Comparison of ENCODE assay signal across 11 cellular contexts in genomic region chr6:122717350-122717749, GRCh38.
DNase-seq lines count a peak whose midpoint lies in the region; TF ChIP-seq lines count a peak whose summit lies in the region.
"Had no signal": no experiment of that assay in that cellular context is flagged by ENCODE, and none has a peak within 500 bp of the region (broad histone marks: within the 10 kb centered on the region; RNA-seq: fewer than 3 reads in every experiment).

No MANE protein-coding gene starts in this region.

- H2AFZ ChIP-seq in neural cell (ENCODE audit: low read depth, low read length), result no peak overlapping the region

- H3K27me3 ChIP-seq in neural cell (ENCODE audit: insufficient read depth, low read depth, low read length) (no peaks in the 10 kb centered on the region), suprapubic skin (no peaks in the 10 kb centered on the region)
- H3K27me3 ChIP-seq: gastrocnemius medialis, SJSA1 had no signal

- H3K9me3 ChIP-seq in neural cell (ENCODE audit: low read length), result no peaks in the 10 kb centered on the region
- H3K9me3 ChIP-seq in suprapubic skin, result no peaks in the 10 kb centered on the region
- H3K9me3 ChIP-seq: gastrocnemius medialis, SJSA1 had no signal

- peak; percentile 17 for DNase-seq in GDM1 (lab: John Stamatoyannopoulos, UW)
- DNase-seq in NCI-H2081 (lab: John Stamatoyannopoulos, UW), result peak; percentile 68 to 86
- DNase-seq in cerebellar cortex (ENCODE audit: low spot score), result peak; percentile 97
- no peak for DNase-seq in T-helper 9 cell
- no peak for DNase-seq in suprapubic skin (ENCODE audit: low spot score in 2 of 2)
- no peak for DNase-seq in progenitor cell of endocrine pancreas (ENCODE audit: low spot score, unreplicated experiment)
- DNase-seq: gastrocnemius medialis had no signal

- no peak overlapping the region for H3K9ac ChIP-seq in neural cell (ENCODE audit: low read length)

- no peak overlapping the region for H3K4me2 ChIP-seq in neural cell (ENCODE audit: low read length)

- H3K9me3 Mint-ChIP-seq in progenitor cell of endocrine pancreas (ENCODE audit: low read depth), result no peaks in the 10 kb centered on the region

- H3K27ac ChIP-seq in neural cell (ENCODE audit: low read length) (peak overlapping the region; percentile 25), suprapubic skin (no peak overlapping the region)
- H3K27ac ChIP-seq: gastrocnemius medialis, SJSA1 had no signal

- H4K20me1 ChIP-seq in neural cell (ENCODE audit: insufficient read depth), result no peaks in the 10 kb centered on the region

- no peak for TF ChIP-seq EP300 in neural cell (conservative IDR thresholded peaks at IDR 0.05; ENCODE audit: poor library complexity, severe bottlenecking)
- TF ChIP-seq EP300 in suprapubic skin (IDR thresholded peaks at IDR 0.05), result no peak

- TF ChIP-seq POLR2A in suprapubic skin (IDR thresholded peaks at IDR 0.05), result no peak

- TF ChIP-seq CTCF in neural cell (IDR thresholded peaks at IDR 0.05; ENCODE audit: poor library complexity, severe bottlenecking) (no peak), suprapubic skin (IDR thresholded peaks at IDR 0.05) (no peak), progenitor cell of endocrine pancreas (IDR thresholded peaks at IDR 0.05; ENCODE audit: unreplicated experiment) (no peak)

- TF ChIP-seq RAD21 in neural cell (conservative IDR thresholded peaks at IDR 0.05), result no peak

- H3K4me1 Mint-ChIP-seq in progenitor cell of endocrine pancreas (ENCODE audit: low read depth), result no peaks in the 10 kb centered on the region

- 47% methylated on average over 2 of the region's 2 CpGs for WGBS in suprapubic skin

- H3K27ac Mint-ChIP-seq in progenitor cell of endocrine pancreas, result no peak overlapping the region
- H3K27ac Mint-ChIP-seq: mesothelial cell of epicardium had no signal

- no peak overlapping the region for H3K4me3 Mint-ChIP-seq in progenitor cell of endocrine pancreas (ENCODE audit: low read depth)
- H3K4me3 Mint-ChIP-seq: mesothelial cell of epicardium had no signal

- H3K79me2 ChIP-seq in neural cell (replicated peaks; ENCODE audit: insufficient read depth, low read length), result no peaks in the 10 kb centered on the region

- no peaks in the 10 kb centered on the region for H3F3A ChIP-seq in neural cell (ENCODE audit: insufficient read depth, low read length, poor library complexity, severe bottlenecking)

- no peaks in the 10 kb centered on the region for H3K27me3 Mint-ChIP-seq in progenitor cell of endocrine pancreas

- no peaks in the 10 kb centered on the region for H3K4me1 ChIP-seq in suprapubic skin
- H3K4me1 ChIP-seq: gastrocnemius medialis had no signal

- H3K4me3 ChIP-seq in neural cell (ENCODE audit: low read length) (no peak overlapping the region), suprapubic skin (no peak overlapping the region)
- H3K4me3 ChIP-seq: gastrocnemius medialis, K562, SJSA1 had no signal

- H3K36me3 ChIP-seq in neural cell (ENCODE audit: insufficient read depth, low read length) (no peaks in the 10 kb centered on the region), suprapubic skin (no peaks in the 10 kb centered on the region)
- H3K36me3 ChIP-seq: gastrocnemius medialis, SJSA1 had no signal

- peaks cover 6% of the 10 kb centered on the region for H3K36me3 Mint-ChIP-seq in progenitor cell of endocrine pancreas (ENCODE audit: insufficient read depth)

- H3K9me2 ChIP-seq in neural cell (ENCODE audit: insufficient read depth, low read length), result no peaks in the 10 kb centered on the region

TF ChIP-seq in neural cell, 6 proteins besides CTCF, POLR2A, EP300 and RAD21:
- TF ChIP-seq POLR2AphosphoS5 (IDR thresholded peaks at IDR 0.05) (no peak), TAF1 (IDR thresholded peaks at IDR 0.05; ENCODE audit: low read depth) (no peak), MXI1 (conservative IDR thresholded peaks at IDR 0.05; ENCODE audit: poor library complexity, severe bottlenecking) (no peak), REST (IDR thresholded peaks at IDR 0.05; ENCODE audit: borderline replicate concordance) (no peak), EZH2 (IDR thresholded peaks at IDR 0.05; ENCODE audit: borderline replicate concordance, insufficient read depth, low read length, poor library complexity, severe bottlenecking) (no peak), SMC3 (conservative IDR thresholded peaks at IDR 0.05; ENCODE audit: poor library complexity) (no peak)

Comparison
In these comparisons a context has a peak if more than half of its experiments do, and no peak if none do; other contexts are left out.
1. DNase-seq: peak in GDM1 (single experiment), NCI-H2081 (2 of 2) and cerebellar cortex (single experiment); none in T-helper 9 cell (single experiment), suprapubic skin (0 of 2) and progenitor cell of endocrine pancreas (single experiment).